10 cellular contexts compared by ENCODE assay signal in the genomic region with DNA sequence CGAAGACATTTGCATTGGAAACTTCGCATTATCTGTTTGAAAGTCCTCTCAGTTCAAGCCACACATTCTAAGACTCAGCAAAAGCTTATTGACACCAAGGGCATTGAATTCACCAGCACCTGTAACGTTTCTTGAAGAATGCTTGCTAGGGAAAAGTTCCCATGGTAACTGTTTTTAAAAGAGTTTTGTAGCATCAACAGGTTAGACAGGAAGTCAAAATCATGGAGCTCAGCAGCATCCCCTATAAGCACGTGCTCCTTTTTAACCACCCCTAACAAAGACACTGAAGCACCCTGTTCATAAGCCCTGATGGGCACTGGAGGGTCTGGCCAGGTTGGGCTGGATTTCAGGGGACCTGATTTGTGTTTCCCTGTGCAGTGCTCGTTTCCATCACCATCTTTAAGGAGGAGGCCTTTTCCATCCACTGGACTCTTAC.
A peak's percentile ranks its signal among the peaks of the same experiment; 100 is the strongest.
DNase-seq lines count a peak whose midpoint lies in the region; ATAC-seq, FAIRE-seq and TF ChIP-seq lines count a peak whose summit lies in the region.
"Had no signal": no experiment of that assay in that cellular context is flagged by ENCODE, and none has a peak within 500 bp of the region (broad histone marks: within the 10 kb centered on the region; RNA-seq: fewer than 3 reads in every experiment).

No MANE protein-coding gene starts in this region.

- H3K27me3 ChIP-seq in GM12878 (replicated peaks in 1 of 2; ENCODE audit: control insufficient read depth in 2 of 2, insufficient read depth in 2 of 2, low read length in 1 of 2) (no peaks in the 10 kb centered on the region), ovary (no peaks in the 10 kb centered on the region)
- H3K27me3 ChIP-seq: tibial nerve had no signal

- DNase-seq in GM12878 (ENCODE audit: low read depth, low spot score) (no peak), ovary (no peak), GM19239 (ENCODE audit: insufficient read length, low spot score) (no peak), glomerular visceral epithelial cell (ENCODE audit: extremely low spot score) (no peak), urothelium cell line (ENCODE audit: low spot score) (no peak)
- DNase-seq in stimulated activated CD4-positive, alpha-beta T cell treated with anti-CD3 and anti-CD28 coated beads, Interleukin-15, amount 100 ng/mL, for 24 hours = no peak
- DNase-seq: NCI-H2107 had no signal

- no TSS peak for BruUV-seq in GM12878 (replicated peaks; lab: Mats Ljungman, UMichigan)

- intact Hi-C loops in GM12878 (cut with micrococcal nuclease; ENCODE audit: unreplicated experiment) = loop anchor here (1.0 to 5.0 kb wide), 3 partner anchors 23 to 148 kb away; no protein-coding TSS in a partner anchor
- intact Hi-C loops in ovary (cut with DNase I) = no loop called here

- H3K4me1 ChIP-seq in GM12878 (ENCODE audit: control insufficient read depth, insufficient read depth, low read length) (peaks cover 58% of the 10 kb centered on the region), ovary (ENCODE audit: insufficient read depth) (peaks cover 19% of the 10 kb centered on the region)

- peaks cover 29% of the 10 kb centered on the region for H3K79me2 ChIP-seq in GM12878 (ENCODE audit: control insufficient read depth, insufficient read depth, low read length)

- H2AFZ ChIP-seq in GM12878 (ENCODE audit: control insufficient read depth, low read depth, low read length) = no peak overlapping the region

- TF ChIP-seq RAD21 in GM12878 (IDR thresholded peaks at IDR 0.05; ENCODE audit: insufficient read depth, low read depth, low read length) = no peak

- TF ChIP-seq EP300 in GM12878 (IDR thresholded peaks at IDR 0.05; ENCODE audit: borderline replicate concordance in 1 of 2, control insufficient read depth in 1 of 2, low read depth in 2 of 2, low read length in 2 of 2) = no peak
- no peak for TF ChIP-seq EP300 in ovary (IDR thresholded peaks at IDR 0.05)

- H3K36me3 ChIP-seq in GM12878 (ENCODE audit: control insufficient read depth in 2 of 2, insufficient read depth in 2 of 2, low read length in 1 of 2) (peaks cover 6% of the 10 kb centered on the region in 2 experiments; a peak in 3 of 4 replicates), ovary (no peaks in the 10 kb centered on the region)
- H3K36me3 ChIP-seq: tibial nerve had no signal

- RAD21 ChIA-PET in GM12878 (lab: Charles Lee; ENCODE audit: unreplicated experiment) = interaction anchor here (0.7 to 22.6 kb wide), 12 partner anchors 9 to 232 kb away, joined by 3 to 377 read pairs (median 10); a partner anchor contains a TSS

- peak overlapping the region; percentile 72 for H3K4me2 ChIP-seq in GM12878 (ENCODE audit: control insufficient read depth, insufficient read depth)

- WGBS in GM12878 (ENCODE audit: insufficient coverage, insufficient replicate concordance, low lambda C conversion rate, missing lambda C conversion rate) = 57% methylated on average over 5 of the region's 5 CpGs
- WGBS in ovary, 3 donors = 85 to 92% (median 86%) methylated on average over 5 of the region's 5 CpGs

- H4K20me1 ChIP-seq in GM12878 (ENCODE audit: control insufficient read depth, insufficient read depth) = no peaks in the 10 kb centered on the region

- SMC1A ChIA-PET in GM12878 (lab: Charles Lee; ENCODE audit: uncharacterized antibody, unreplicated experiment) = interaction anchor here (0.6 to 23.7 kb wide), 19 partner anchors 9 to 306 kb away, joined by 3 to 618 read pairs (median 8); a partner anchor contains a TSS

- in situ Hi-C loops in GM12878 (cut with MboI) = loop anchor here (5.0 kb wide), 1 partner anchor 233 kb away; no protein-coding TSS in a partner anchor

- H3K9ac ChIP-seq in GM12878 (ENCODE audit: control insufficient read depth, insufficient read depth, low read length) = peak overlapping the region; percentile 83

- POLR2A ChIA-PET in GM12878 (lab: Charles Lee) = interaction anchor here (0.5 to 15.2 kb wide), 12 partner anchors 9 to 272 kb away, joined by 3 to 414 read pairs (median 13); a partner anchor contains a TSS

- FAIRE-seq in GM12878 (lab: Jason Lieb, UNC) = no peak
- FAIRE-seq in GM19239 (lab: Jason Lieb, UNC) = no peak
- FAIRE-seq in urothelium cell line (lab: Jason Lieb, UNC) = no peak

- ATAC-seq in GM18508 (IDR thresholded peaks at IDR 0.05; ENCODE audit: insufficient read depth, unreplicated experiment) (peak; percentile 8), HG02678 (IDR thresholded peaks at IDR 0.05; ENCODE audit: unreplicated experiment) (peak; percentile 25), GM12878 (peak; percentile 2)

- no peak for TF ChIP-seq CTCF in GM12878 (IDR thresholded peaks at IDR 0.05 in 2 of 3, conservative IDR thresholded peaks at IDR 0.05 in 1 of 3; ENCODE audit: control insufficient read depth in 2 of 3, extremely low read depth in 1 of 3, insufficient read depth in 1 of 3, low read depth in 3 of 3, low read length in 3 of 3)
- TF ChIP-seq CTCF in ovary (IDR thresholded peaks at IDR 0.05) = no peak

- TF ChIP-seq POLR2A in GM12878 (IDR thresholded peaks at IDR 0.05; ENCODE audit: low read depth, low read length) (peak; percentile 63; the same call in 1 of the 2 replicates), ovary (IDR thresholded peaks at IDR 0.05) (no peak)

- CTCF ChIA-PET in GM12878 (lab: Yijun Ruan, JAX) = interaction anchor here (0.8 to 10.0 kb wide), 9 partner anchors 10 to 278 kb away, joined by 3 to 95 read pairs (median 4); no protein-coding TSS in a partner anchor

- H3K4me3 ChIP-seq in GM12878 = peak overlapping the region; percentile 65; the same call in 1 of the 2 replicates
- no peak overlapping the region for H3K4me3 ChIP-seq in ovary
- H3K4me3 ChIP-seq: tibial nerve had no signal

- H3K9me3 ChIP-seq in GM12878 (replicated peaks; ENCODE audit: control insufficient read depth, insufficient read depth, low read length) = peaks cover 4% of the 10 kb centered on the region; the same call in 2 of the 3 replicates
- no peaks in the 10 kb centered on the region for H3K9me3 ChIP-seq in ovary
- H3K9me3 ChIP-seq: tibial nerve had no signal

- H3K27ac ChIP-seq in GM12878 (ENCODE audit: control insufficient read depth, insufficient read depth) = peak overlapping the region; percentile 95
- peak overlapping the region; percentile 64 to 84 for H3K27ac ChIP-seq in ovary

TF ChIP-seq in GM12878, 131 proteins besides CTCF, POLR2A, EP300 and RAD21 (continues in another document):
- TF ChIP-seq, protein P1, sequence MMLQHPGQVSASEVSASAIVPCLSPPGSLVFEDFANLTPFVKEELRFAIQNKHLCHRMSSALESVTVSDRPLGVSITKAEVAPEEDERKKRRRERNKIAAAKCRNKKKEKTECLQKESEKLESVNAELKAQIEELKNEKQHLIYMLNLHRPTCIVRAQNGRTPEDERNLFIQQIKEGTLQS (IDR thresholded peaks at IDR 0.05; ENCODE audit: borderline replicate concordance, extremely low read depth, low read depth, low read length) = no peak
- TF ChIP-seq NBN (IDR thresholded peaks at IDR 0.05) = 0 out of 2 replicates have a peak, but pooled peaks have one; percentile 13
- peak; percentile 37; the same call in 1 of the 2 replicates for TF ChIP-seq BMI1 (IDR thresholded peaks at IDR 0.05; ENCODE audit: borderline replicate concordance)
- peak; percentile 27 for TF ChIP-seq ZBED1 (IDR thresholded peaks at IDR 0.05; ENCODE audit: borderline replicate concordance)
- no peak for TF ChIP-seq PAX8 (IDR thresholded peaks at IDR 0.05)
- TF ChIP-seq, protein P2, sequence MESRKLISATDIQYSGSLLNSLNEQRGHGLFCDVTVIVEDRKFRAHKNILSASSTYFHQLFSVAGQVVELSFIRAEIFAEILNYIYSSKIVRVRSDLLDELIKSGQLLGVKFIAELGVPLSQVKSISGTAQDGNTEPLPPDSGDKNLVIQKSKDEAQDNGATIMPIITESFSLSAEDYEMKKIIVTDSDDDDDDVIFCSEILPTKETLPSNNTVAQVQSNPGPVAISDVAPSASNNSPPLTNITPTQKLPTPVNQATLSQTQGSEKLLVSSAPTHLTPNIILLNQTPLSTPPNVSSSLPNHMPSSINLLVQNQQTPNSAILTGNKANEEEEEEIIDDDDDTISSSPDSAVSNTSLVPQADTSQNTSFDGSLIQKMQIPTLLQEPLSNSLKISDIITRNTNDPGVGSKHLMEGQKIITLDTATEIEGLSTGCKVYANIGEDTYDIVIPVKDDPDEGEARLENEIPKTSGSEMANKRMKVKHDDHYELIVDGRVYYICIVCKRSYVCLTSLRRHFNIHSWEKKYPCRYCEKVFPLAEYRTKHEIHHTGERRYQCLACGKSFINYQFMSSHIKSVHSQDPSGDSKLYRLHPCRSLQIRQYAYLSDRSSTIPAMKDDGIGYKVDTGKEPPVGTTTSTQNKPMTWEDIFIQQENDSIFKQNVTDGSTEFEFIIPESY (IDR thresholded peaks at IDR 0.05) = no peak
- 0 out of 2 replicates have a peak, but pooled peaks have one; percentile 12 for TF ChIP-seq CBFB (IDR thresholded peaks at IDR 0.05; ENCODE audit: low read depth)
- TF ChIP-seq, protein P3, sequence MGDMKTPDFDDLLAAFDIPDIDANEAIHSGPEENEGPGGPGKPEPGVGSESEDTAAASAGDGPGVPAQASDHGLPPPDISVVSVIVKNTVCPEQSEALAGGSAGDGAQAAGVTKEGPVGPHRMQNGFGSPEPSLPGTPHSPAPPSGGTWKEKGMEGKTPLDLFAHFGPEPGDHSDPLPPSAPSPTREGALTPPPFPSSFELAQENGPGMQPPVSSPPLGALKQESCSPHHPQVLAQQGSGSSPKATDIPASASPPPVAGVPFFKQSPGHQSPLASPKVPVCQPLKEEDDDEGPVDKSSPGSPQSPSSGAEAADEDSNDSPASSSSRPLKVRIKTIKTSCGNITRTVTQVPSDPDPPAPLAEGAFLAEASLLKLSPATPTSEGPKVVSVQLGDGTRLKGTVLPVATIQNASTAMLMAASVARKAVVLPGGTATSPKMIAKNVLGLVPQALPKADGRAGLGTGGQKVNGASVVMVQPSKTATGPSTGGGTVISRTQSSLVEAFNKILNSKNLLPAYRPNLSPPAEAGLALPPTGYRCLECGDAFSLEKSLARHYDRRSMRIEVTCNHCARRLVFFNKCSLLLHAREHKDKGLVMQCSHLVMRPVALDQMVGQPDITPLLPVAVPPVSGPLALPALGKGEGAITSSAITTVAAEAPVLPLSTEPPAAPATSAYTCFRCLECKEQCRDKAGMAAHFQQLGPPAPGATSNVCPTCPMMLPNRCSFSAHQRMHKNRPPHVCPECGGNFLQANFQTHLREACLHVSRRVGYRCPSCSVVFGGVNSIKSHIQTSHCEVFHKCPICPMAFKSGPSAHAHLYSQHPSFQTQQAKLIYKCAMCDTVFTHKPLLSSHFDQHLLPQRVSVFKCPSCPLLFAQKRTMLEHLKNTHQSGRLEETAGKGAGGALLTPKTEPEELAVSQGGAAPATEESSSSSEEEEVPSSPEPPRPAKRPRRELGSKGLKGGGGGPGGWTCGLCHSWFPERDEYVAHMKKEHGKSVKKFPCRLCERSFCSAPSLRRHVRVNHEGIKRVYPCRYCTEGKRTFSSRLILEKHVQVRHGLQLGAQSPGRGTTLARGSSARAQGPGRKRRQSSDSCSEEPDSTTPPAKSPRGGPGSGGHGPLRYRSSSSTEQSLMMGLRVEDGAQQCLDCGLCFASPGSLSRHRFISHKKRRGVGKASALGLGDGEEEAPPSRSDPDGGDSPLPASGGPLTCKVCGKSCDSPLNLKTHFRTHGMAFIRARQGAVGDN (IDR thresholded peaks at IDR 0.05) = peak; percentile 94
